Comparison of ENCODE assay signal across 8 cellular contexts in genomic region chr11:78420255-78420764, GRCh38. TPM values are rescaled to one million over a fixed set of nuclear protein-coding genes. Genes with fewer than 3 reads are reported as not detected.
DNase-seq lines count a peak whose midpoint lies in the region; ATAC-seq and TF ChIP-seq lines count a peak whose summit lies in the region.

No MANE protein-coding gene starts in this region.

- H3K4me1 ChIP-seq in lung (ENCODE audit: control insufficient read depth in 2 of 2, insufficient read depth in 2 of 2, low read length in 2 of 2) = peaks cover 6 to 12% of the 10 kb centered on the region in 2 donors

- no peaks in the 10 kb centered on the region for H3K9me3 ChIP-seq in lung (ENCODE audit: control insufficient read depth in 2 of 2, insufficient read depth in 1 of 2, low read length in 1 of 2)

- DNase-seq in NCI-H1417 (lab: John Stamatoyannopoulos, UW) (peak; percentile 52 to 83 (median 72)), NCI-H1417 treated with DMSO at 0.1 percent for 48 hours (lab: John Stamatoyannopoulos, UW) (no peak), NCI-H1694 (lab: John Stamatoyannopoulos, UW) (peak; percentile 15), dermis blood vessel endothelial cell (peak; percentile 89), lung (ENCODE audit: low spot score) (peak; percentile 65)
- DNase-seq in activated CD4-positive, CD25-positive, alpha-beta regulatory T cell treated with anti-CD3 and anti-CD28 coated beads, Interleukin-2, amount 50 U/mL, for 72 hours = peak; percentile 42
- peak; percentile 8 for DNase-seq in stimulated activated CD8-positive, alpha-beta memory T cell treated with anti-CD3 and anti-CD28 coated beads, Interleukin-12 subunit alpha, Interleukin-12 subunit beta, amount 100 ng/mL, for 4 hours (ENCODE audit: low read depth)

- H3K27ac ChIP-seq in lung (ENCODE audit: low read depth in 1 of 2, low read length in 1 of 2) = peak overlapping the region in 1 of 2 donors; percentile 74

- H3K36me3 ChIP-seq in lung (ENCODE audit: control insufficient read depth in 2 of 2, insufficient read depth in 2 of 2, low read length in 2 of 2) = no peaks in the 10 kb centered on the region

- 6 to 7% methylated on average over 9 of the region's 9 CpGs for WGBS in lung, 2 donors

- H3K4me3 ChIP-seq in lung = no peak overlapping the region

- TF ChIP-seq CTCF in lung (IDR thresholded peaks at IDR 0.05; ENCODE audit: control extremely low read depth, extremely low read depth) = peak; percentile 33

- ATAC-seq in lung (ENCODE audit: insufficient read depth, low FRiP score) (no peak), GM21367 (IDR thresholded peaks at IDR 0.05; ENCODE audit: unreplicated experiment) (no peak)

- no peaks in the 10 kb centered on the region for H3K27me3 ChIP-seq in lung (ENCODE audit: control insufficient read depth, insufficient read depth)

RNA-seq across cellular contexts. Expression of gene GAB2, which starts 2.7 kb away (rescaled TPM):
- total RNA-seq in dermis blood vessel endothelial cell = 19.4 and 23.5 TPM in 2 replicates
- 10 to 100 TPM; 17.8 to 47.9 TPM for total RNA-seq in lung
- polyA plus RNA-seq in lung = 10 to 100 TPM; 18.7 to 27.5 TPM
